9 cellular contexts compared by ENCODE assay signal in the genomic region with DNA sequence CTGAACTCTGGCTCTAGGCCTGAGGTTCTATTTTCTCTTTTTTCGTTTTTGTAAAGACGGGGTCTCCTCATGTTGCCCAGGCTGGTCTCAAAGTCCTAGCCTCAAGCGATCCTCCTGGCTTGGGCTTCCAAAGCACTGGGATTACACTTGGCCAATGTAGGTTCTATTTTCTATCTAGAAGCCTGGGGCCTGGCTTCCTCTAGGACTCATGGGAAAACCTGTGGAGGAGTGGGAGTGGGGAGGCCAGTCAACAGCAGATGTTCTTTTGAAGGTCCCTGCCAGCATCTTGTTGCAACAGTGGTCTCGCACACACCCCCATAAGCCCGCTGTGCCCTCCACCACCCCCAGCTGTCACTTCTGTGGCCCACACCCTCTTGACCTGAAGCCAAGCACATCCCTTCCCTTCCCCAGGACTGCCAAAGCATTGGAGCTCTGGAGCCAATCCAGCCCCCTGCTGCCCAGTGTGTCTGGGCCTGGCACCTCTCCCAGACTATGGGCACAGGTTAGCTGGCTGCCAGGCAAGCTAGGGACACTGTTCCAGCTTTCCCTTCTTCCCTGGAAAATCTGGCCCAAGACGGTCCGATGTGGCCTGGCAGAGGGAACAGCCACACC. TPM values are rescaled to one million over a fixed set of nuclear protein-coding genes. Genes with fewer than 3 reads are reported as not detected.
DNase-seq lines count a peak whose midpoint lies in the region; ATAC-seq and TF ChIP-seq lines count a peak whose summit lies in the region.
"Had no signal": no experiment of that assay in that cellular context is flagged by ENCODE, and none has a peak within 500 bp of the region (broad histone marks: within the 10 kb centered on the region; RNA-seq: fewer than 3 reads in every experiment).

No MANE protein-coding gene starts in this region.

- peaks cover 23% of the 10 kb centered on the region for H3K4me1 ChIP-seq in hepatocyte (ENCODE audit: insufficient read depth)

- H4K20me1 ChIP-seq in hepatocyte (ENCODE audit: insufficient read depth, poor library complexity, severe bottlenecking) = peaks cover 3% of the 10 kb centered on the region

- ATAC-seq in CD4-positive, alpha-beta T cell (ENCODE audit: poor library complexity) = no peak
- ATAC-seq in GM21381 (IDR thresholded peaks at IDR 0.05; ENCODE audit: unreplicated experiment) (no peak), HG03025 (IDR thresholded peaks at IDR 0.05; ENCODE audit: low FRiP score, unreplicated experiment) (no peak), HG02642 (IDR thresholded peaks at IDR 0.05; ENCODE audit: poor library complexity, unreplicated experiment) (no peak)

- H3K4me3 Mint-ChIP-seq in CD4-positive, alpha-beta T cell = peak overlapping the region; percentile 71
- H3K4me3 Mint-ChIP-seq in nephron progenitor cell = peak overlapping the region; percentile 69

- H3K9me3 Mint-ChIP-seq in CD4-positive, alpha-beta T cell = no peaks in the 10 kb centered on the region
- no peaks in the 10 kb centered on the region for H3K9me3 Mint-ChIP-seq in nephron progenitor cell

- peaks cover 16% of the 10 kb centered on the region for H3K4me1 Mint-ChIP-seq in CD4-positive, alpha-beta T cell (ENCODE audit: low read depth)
- H3K4me1 Mint-ChIP-seq in nephron progenitor cell = peaks cover 27% of the 10 kb centered on the region

- no peaks in the 10 kb centered on the region for H3K9me2 ChIP-seq in hepatocyte (replicated peaks; ENCODE audit: insufficient read depth)

- H3K27me3 Mint-ChIP-seq in CD4-positive, alpha-beta T cell = peaks cover 8% of the 10 kb centered on the region
- H3K27me3 Mint-ChIP-seq in nephron progenitor cell (ENCODE audit: low read depth, poor library complexity) = peaks cover 26% of the 10 kb centered on the region

- H3K4me2 ChIP-seq in hepatocyte = no peak overlapping the region

- H3K36me3 ChIP-seq in hepatocyte (replicated peaks; ENCODE audit: insufficient read depth, low read depth) = no peaks in the 10 kb centered on the region

- intact Hi-C loops in CD4-positive, alpha-beta T cell (cut with DNase I, micrococcal nuclease) = loop anchor here in 1 of 2 experiments (2.0 kb wide), 1 partner anchor 39 kb away; the partner anchor contains the start of genes BUD23 and DNAJC30

- H3K27ac ChIP-seq in CD4-positive, alpha-beta T cell (ENCODE audit: low read depth, low read length) = no peak overlapping the region
- no peak overlapping the region for H3K27ac ChIP-seq in hepatocyte

- H3K36me3 Mint-ChIP-seq in CD4-positive, alpha-beta T cell (ENCODE audit: low read depth) = no peaks in the 10 kb centered on the region
- no peaks in the 10 kb centered on the region for H3K36me3 Mint-ChIP-seq in nephron progenitor cell (ENCODE audit: low read depth)

- TF ChIP-seq CTCF in CD4-positive, alpha-beta T cell (IDR thresholded peaks at IDR 0.05) = no peak
- TF ChIP-seq CTCF in nephron progenitor cell (IDR thresholded peaks at IDR 0.05) (no peak), hepatocyte (IDR thresholded peaks at IDR 0.05; ENCODE audit: poor library complexity) (no peak)

- H2AFZ ChIP-seq in hepatocyte = no peak overlapping the region

- DNase-seq in CD4-positive, alpha-beta T cell = no peak
- peak; percentile 98 for DNase-seq in NCI-H1694 (lab: John Stamatoyannopoulos, UW)
- peak; percentile 90 to 93 for DNase-seq in cerebellar nuclear complex (lab: John Stamatoyannopoulos, UW)
- DNase-seq in nephron progenitor cell = no peak
- no peak for DNase-seq in hepatocyte (ENCODE audit: low spot score)
- DNase-seq: small intestine had no signal

- H3K27me3 ChIP-seq in CD4-positive, alpha-beta T cell (ENCODE audit: control insufficient read depth, insufficient read depth, low read length) = no peaks in the 10 kb centered on the region
- no peaks in the 10 kb centered on the region for H3K27me3 ChIP-seq in hepatocyte

- WGBS in hepatocyte (ENCODE audit: low lambda C conversion rate, missing lambda C conversion rate) = 86% methylated on average over 7 of the region's 7 CpGs

- POLR2A ChIA-PET in CD4-positive, alpha-beta T cell (lab: Charles Lee) = no interaction called here

- peaks cover 30% of the 10 kb centered on the region for H3K79me2 ChIP-seq in hepatocyte

- no peak overlapping the region for H3K4me3 ChIP-seq in hepatocyte

- H3K27ac Mint-ChIP-seq in CD4-positive, alpha-beta T cell = no peak overlapping the region
- H3K27ac Mint-ChIP-seq in nephron progenitor cell = no peak overlapping the region

- no peaks in the 10 kb centered on the region for H3K9me3 ChIP-seq in CD4-positive, alpha-beta T cell (ENCODE audit: control insufficient read depth, low read length)
- no peaks in the 10 kb centered on the region for H3K9me3 ChIP-seq in hepatocyte (ENCODE audit: low read depth)

- CTCF ChIA-PET in CD4-positive, alpha-beta T cell (lab: Charles Lee) = interaction anchor here (0.9 to 2.3 kb wide), 3 partner anchors 10 to 114 kb away, joined by 3 to 13 read pairs (median 5); no protein-coding TSS in a partner anchor

RNA-seq across cellular contexts. Expression of gene STX1A, which starts 1.9 kb away (rescaled TPM):
- 10 to 100 TPM; 15.5 to 20.7 TPM for total RNA-seq in CD4-positive, alpha-beta T cell
- total RNA-seq in hepatocyte = 22.8 and 23.7 TPM in 2 replicates
- polyA plus RNA-seq in hepatocyte = 27.1 and 39.2 TPM in 2 replicates

RNA-seq across cellular contexts. Expression of gene ABHD11, which starts 17.3 kb away (rescaled TPM):
- 10 to 100 TPM in 1 of 2 experiments, 1 to 10 TPM in 1; 8.5 to 11.5 TPM for total RNA-seq in CD4-positive, alpha-beta T cell
- 30.7 and 33.0 TPM in 2 replicates for total RNA-seq in hepatocyte
- 90.9 and 110 TPM in 2 replicates for polyA plus RNA-seq in hepatocyte

RNA-seq across cellular contexts. Expression of gene BUD23, which starts 37.9 kb away (rescaled TPM):
- total RNA-seq in CD4-positive, alpha-beta T cell = 100 to 1,000 TPM in 1 of 2 experiments, 10 to 100 TPM in 1; 96.1 to 103 TPM
- 35.9 and 44.3 TPM in 2 replicates for total RNA-seq in hepatocyte
- 112 and 131 TPM in 2 replicates for polyA plus RNA-seq in hepatocyte

RNA-seq across cellular contexts. Expression of gene DNAJC30, which starts 38.1 kb away (rescaled TPM):
- total RNA-seq in CD4-positive, alpha-beta T cell = 10 to 100 TPM; 14.0 to 14.4 TPM
- 3.0 and 4.7 TPM in 2 replicates for total RNA-seq in hepatocyte
- polyA plus RNA-seq in hepatocyte = 13.9 and 15.3 TPM in 2 replicates

RNA-seq across cellular contexts. Expression of gene CLDN3, which starts 48.7 kb away (rescaled TPM):
- not detected for total RNA-seq in CD4-positive, alpha-beta T cell
- 53.7 and 60.7 TPM in 2 replicates for total RNA-seq in hepatocyte
- polyA plus RNA-seq in hepatocyte = 125 and 142 TPM in 2 replicates

Comparison
In these comparisons a context has a peak if more than half of its experiments do, and no peak if none do; other contexts are left out.
1. DNase-seq: peak in NCI-H1694 (single experiment) and cerebellar nuclear complex (2 of 2); none in CD4-positive, alpha-beta T cell (0 of 10), nephron progenitor cell (single experiment) and hepatocyte (single experiment).